In the genomic region with DNA sequence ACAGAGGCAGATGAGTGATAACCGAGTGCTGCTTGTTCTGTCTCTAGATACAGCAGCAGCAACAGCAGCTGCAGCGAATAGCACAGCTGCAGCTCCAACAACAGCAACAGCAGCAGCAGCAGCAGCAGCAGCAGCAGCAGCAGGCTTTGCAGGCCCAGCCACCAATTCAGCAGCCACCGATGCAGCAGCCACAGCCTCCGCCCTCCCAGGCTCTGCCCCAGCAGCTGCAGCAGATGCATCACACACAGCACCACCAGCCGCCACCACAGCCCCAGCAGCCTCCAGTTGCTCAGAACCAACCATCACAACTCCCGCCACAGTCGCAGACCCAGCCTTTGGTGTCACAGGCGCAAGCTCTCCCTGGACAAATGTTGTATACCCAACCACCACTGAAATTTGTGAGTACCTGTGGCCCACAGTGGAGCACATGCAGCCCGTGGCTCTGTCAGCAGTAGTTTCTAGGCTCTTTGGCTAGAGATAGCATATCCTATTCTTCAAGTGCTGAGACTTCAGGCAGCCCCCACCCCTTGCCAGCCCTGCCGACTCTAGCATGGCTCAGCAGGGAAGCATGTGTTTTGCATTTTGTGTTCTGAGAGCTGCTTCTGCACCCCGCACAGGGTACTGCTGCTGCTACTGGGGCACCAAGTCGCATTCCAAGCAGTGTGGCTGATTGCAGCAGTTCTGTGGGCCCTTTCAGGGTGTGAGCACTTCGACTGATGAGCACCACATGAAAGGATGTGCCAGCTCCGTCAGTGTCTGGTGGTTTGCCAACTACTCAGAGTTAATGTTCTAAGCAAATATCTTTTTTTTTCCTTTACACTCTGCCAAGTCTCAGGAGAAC, we compare ENCODE assay signal across 9 cellular contexts. TPM values are rescaled to one million over a fixed set of nuclear protein-coding genes. Genes with fewer than 3 reads are reported as not detected.
DNase-seq lines count a peak whose midpoint lies in the region; ATAC-seq and TF ChIP-seq lines count a peak whose summit lies in the region.
"Had no signal": no experiment of that assay in that cellular context is flagged by ENCODE, and none has a peak within 500 bp of the region (broad histone marks: within the 10 kb centered on the region; RNA-seq: fewer than 3 reads in every experiment).

No MANE protein-coding gene starts in this region.

- TF ChIP-seq CTCF in left ventricle myocardium inferior (IDR thresholded peaks at IDR 0.05; ENCODE audit: borderline replicate concordance): no peak

- peak overlapping the region; percentile 72 for H3K27ac Mint-ChIP-seq in stimulated activated naive CD8-positive, alpha-beta T cell treated with anti-CD3 and anti-CD28 coated beads, Interleukin-15, Interleukin-2, amounts not matched to agents 100 ng/mL and 50 ng/mL, for 24 hours

- peaks cover 73% of the 10 kb centered on the region for H3K36me3 ChIP-seq in left ventricle myocardium inferior

- peak; percentile 86 for DNase-seq in M059J (ENCODE audit: low read depth)
- peak; percentile 37 for DNase-seq in activated gamma-delta T cell (lab: John Stamatoyannopoulos, UW)
- DNase-seq in left ventricle myocardium inferior: peak; percentile 12
- no peak for DNase-seq in DMS114 treated with DMSO at 0.1 percent for 48 hours (lab: John Stamatoyannopoulos, UW; ENCODE audit: unreplicated experiment)
- DNase-seq in epidermal melanocyte (ENCODE audit: insufficient read length, low spot score): no peak

- H3K4me1 Mint-ChIP-seq in stimulated activated naive CD8-positive, alpha-beta T cell treated with anti-CD3 and anti-CD28 coated beads, Interleukin-15, Interleukin-2, amounts not matched to agents 100 ng/mL and 50 ng/mL, for 24 hours (ENCODE audit: low read depth): peaks cover 90% of the 10 kb centered on the region

- peak overlapping the region; percentile 33 for H3K27ac ChIP-seq in left ventricle myocardium inferior (replicated peaks)
- H3K27ac ChIP-seq: HL-60 had no signal

- no peak overlapping the region for H3K4me3 ChIP-seq in left ventricle myocardium inferior

- ATAC-seq in GM19463 (IDR thresholded peaks at IDR 0.05; ENCODE audit: unreplicated experiment) (no peak), GM18502 (IDR thresholded peaks at IDR 0.05; ENCODE audit: poor library complexity, unreplicated experiment) (no peak)

- intact Hi-C loops in left ventricle myocardium inferior (cut with micrococcal nuclease): no loop called here

- no peaks in the 10 kb centered on the region for H3K9me3 ChIP-seq in left ventricle myocardium inferior (replicated peaks)

- peaks cover 49% of the 10 kb centered on the region for H3K4me1 ChIP-seq in left ventricle myocardium inferior

- H3K27me3 Mint-ChIP-seq in stimulated activated naive CD8-positive, alpha-beta T cell treated with anti-CD3 and anti-CD28 coated beads, Interleukin-15, Interleukin-2, amounts not matched to agents 100 ng/mL and 50 ng/mL, for 24 hours: no peaks in the 10 kb centered on the region

- H3K36me3 Mint-ChIP-seq in stimulated activated naive CD8-positive, alpha-beta T cell treated with anti-CD3 and anti-CD28 coated beads, Interleukin-15, Interleukin-2, amounts not matched to agents 100 ng/mL and 50 ng/mL, for 24 hours (ENCODE audit: low read depth): peaks cover 82% of the 10 kb centered on the region

- H3K4me3 Mint-ChIP-seq in stimulated activated naive CD8-positive, alpha-beta T cell treated with anti-CD3 and anti-CD28 coated beads, Interleukin-15, Interleukin-2, amounts not matched to agents 100 ng/mL and 50 ng/mL, for 24 hours: no peak overlapping the region

- H3K27me3 ChIP-seq in left ventricle myocardium inferior (ENCODE audit: low read depth): no peaks in the 10 kb centered on the region

- H3K9me3 Mint-ChIP-seq in stimulated activated naive CD8-positive, alpha-beta T cell treated with anti-CD3 and anti-CD28 coated beads, Interleukin-15, Interleukin-2, amounts not matched to agents 100 ng/mL and 50 ng/mL, for 24 hours: no peaks in the 10 kb centered on the region

RNA-seq across cellular contexts. Expression of gene MED15, which starts 59.2 kb away (rescaled TPM):
- 22.3 and 27.9 TPM in 2 replicates for total RNA-seq in M059J (2014; rRNA removed; shearing (Covaris generic))
- total RNA-seq in left ventricle myocardium inferior: 40.3 TPM

Comparison
In these comparisons a context has a peak if more than half of its experiments do, and no peak if none do; other contexts are left out.
1. DNase-seq: peak in M059J (single experiment), activated gamma-delta T cell (single experiment) and left ventricle myocardium inferior (single experiment); none in DMS114 treated with DMSO at 0.1 percent for 48 hours (single experiment) and epidermal melanocyte (single experiment).